In the genomic region with DNA sequence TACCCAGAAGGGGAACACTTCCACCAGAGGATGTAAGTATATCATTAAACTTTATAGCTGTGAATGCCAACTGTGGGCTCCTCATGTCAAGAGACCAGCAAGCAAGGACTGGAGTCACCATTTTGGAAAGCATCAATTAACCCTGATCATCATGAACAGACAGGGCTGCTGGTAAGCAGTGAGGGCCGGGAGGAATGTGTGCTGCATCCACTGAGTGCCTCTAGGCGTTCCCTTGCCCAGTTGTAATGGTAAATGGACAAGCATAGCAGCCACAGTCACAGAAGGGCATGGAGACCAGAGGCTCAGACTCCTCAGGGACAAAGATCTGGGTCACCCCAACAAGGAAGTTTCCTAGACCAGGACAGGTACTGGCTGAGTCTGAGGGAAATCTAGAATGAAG, we compare ENCODE assay signal across 22 cellular contexts. TPM values are rescaled to one million over a fixed set of nuclear protein-coding genes. Genes with fewer than 3 reads are reported as not detected.
DNase-seq lines count a peak whose midpoint lies in the region; ATAC-seq, FAIRE-seq and TF ChIP-seq lines count a peak whose summit lies in the region.
"Had no signal": no experiment of that assay in that cellular context is flagged by ENCODE, and none has a peak within 500 bp of the region (broad histone marks: within the 10 kb centered on the region; RNA-seq: fewer than 3 reads in every experiment).

No MANE protein-coding gene starts in this region.

- H3K27me3 ChIP-seq in GM23338 (ENCODE audit: insufficient read depth) (no peaks in the 10 kb centered on the region), HAP-1 (ENCODE audit: low read depth) (peaks cover 8% of the 10 kb centered on the region)

- no peak for TF ChIP-seq RAD21 in A549 (conservative IDR thresholded peaks at IDR 0.05 in 1 of 2, IDR thresholded peaks at IDR 0.05 in 1 of 2)

- peaks cover 4% of the 10 kb centered on the region; the same call in 1 of the 3 replicates for H3K4me1 Mint-ChIP-seq in GM23338
- H3K4me1 Mint-ChIP-seq: CD4-positive, alpha-beta memory T cell had no signal

- H3K9me3 ChIP-seq in A549 = no peaks in the 10 kb centered on the region
- no peaks in the 10 kb centered on the region for H3K9me3 ChIP-seq in HAP-1

- H3K4me3 ChIP-seq in A549 (no peak overlapping the region), GM23338 (no peak overlapping the region), coronary artery (no peak overlapping the region), HAP-1 (no peak overlapping the region)

- DNase-seq in A549 (ENCODE audit: low read depth in 1 of 2, low spot score in 1 of 2) (no peak), GM23338 (ENCODE audit: low spot score) (no peak), coronary artery (ENCODE audit: low spot score) (peak; percentile 45), activated T-cell treated with anti-CD3 and anti-CD28 coated beads for 4 hours (no peak), HAP-1 (ENCODE audit: low spot score in 2 of 2) (no peak)
- DNase-seq: 8988T; C1 segment of cervical spinal cord; Calu3; CD4-positive, alpha-beta memory T cell; COR-L47; DMS53; DMS79 treated with DMSO at 0.1 percent for 48 hours; GOT3; HCEC 1CT had no signal

- TF ChIP-seq CTCF in A549 (IDR thresholded peaks at IDR 0.05) = no peak
- no peak for TF ChIP-seq CTCF in GM23338 (conservative IDR thresholded peaks at IDR 0.05; ENCODE audit: low read depth in 2 of 2)
- TF ChIP-seq CTCF in coronary artery (IDR thresholded peaks at IDR 0.05) = no peak

- no peak for TF ChIP-seq EP300 in A549 (IDR thresholded peaks at IDR 0.05)

- H3K4me2 ChIP-seq in A549 = no peak overlapping the region
- H3K4me2 ChIP-seq in GM23338 = no peak overlapping the region

- H3K9me3 Mint-ChIP-seq in GM23338 = no peaks in the 10 kb centered on the region; the same call in 2 of the 3 replicates
- H3K9me3 Mint-ChIP-seq: CD4-positive, alpha-beta memory T cell had no signal

- H3K9me2 ChIP-seq in GM23338 (ENCODE audit: insufficient read depth) = 0 out of 2 replicates have a peak, but pooled peaks cover 8% of the 10 kb centered on the region

- H3F3A ChIP-seq in GM23338 (replicated peaks; ENCODE audit: low read depth) = no peaks in the 10 kb centered on the region

- no peaks in the 10 kb centered on the region for H4K20me1 ChIP-seq in GM23338 (replicated peaks; ENCODE audit: insufficient read depth)

- WGBS in A549 (ENCODE audit: missing lambda C conversion rate) = 4% methylated on average over 2 of the region's 2 CpGs

- CTCF ChIA-PET in A549 (lab: Yijun Ruan, JAX) = no interaction called here

- no peaks in the 10 kb centered on the region for H3K4me1 ChIP-seq in A549
- H3K4me1 ChIP-seq in GM23338 (ENCODE audit: insufficient read depth) = no peaks in the 10 kb centered on the region
- no peaks in the 10 kb centered on the region for H3K4me1 ChIP-seq in HAP-1

- H3K27ac ChIP-seq in A549 (no peak overlapping the region), GM23338 (ENCODE audit: low read depth) (no peak overlapping the region), coronary artery (no peak overlapping the region)

- POLR2A ChIA-PET in A549 (lab: Yijun Ruan, JAX) = no interaction called here

- H3K27ac Mint-ChIP-seq in GM23338 = no peak overlapping the region
- H3K27ac Mint-ChIP-seq: CD4-positive, alpha-beta memory T cell had no signal

- in situ Hi-C loops in HAP-1 (cut with MboI; ENCODE audit: low sequenced_read_pairs) = no loop called here

- TF ChIP-seq POLR2A in A549 (IDR thresholded peaks at IDR 0.05; ENCODE audit: low read length) = no peak

- H3K27me3 Mint-ChIP-seq in GM23338 (ENCODE audit: insufficient read depth, low read depth, poor library complexity) = no peaks in the 10 kb centered on the region

- no peak for FAIRE-seq in A549 (lab: Jason Lieb, UNC)
- FAIRE-seq: G401.6, GM12892, GM19239, H54 had no signal

- H2AFZ ChIP-seq in GM23338 = peak overlapping the region; percentile 53; the same call in 1 of the 2 replicates

- H3K4me3 Mint-ChIP-seq in GM23338 = no peak overlapping the region
- H3K4me3 Mint-ChIP-seq: CD4-positive, alpha-beta memory T cell had no signal

- H3K79me2 ChIP-seq in GM23338 (replicated peaks; ENCODE audit: insufficient read depth) = no peaks in the 10 kb centered on the region

- H3K36me3 Mint-ChIP-seq in GM23338 (ENCODE audit: low read depth) = no peaks in the 10 kb centered on the region
- H3K36me3 Mint-ChIP-seq: CD4-positive, alpha-beta memory T cell had no signal

- ATAC-seq in A549 (peak; percentile 45 to 49; a peak in 3 of 6 replicates), GM23338 (no peak), HG02840 (IDR thresholded peaks at IDR 0.05; ENCODE audit: low FRiP score, unreplicated experiment) (no peak)

- H3K36me3 ChIP-seq in GM23338 (ENCODE audit: insufficient read depth) = no peaks in the 10 kb centered on the region
- no peaks in the 10 kb centered on the region for H3K36me3 ChIP-seq in HAP-1 (replicated peaks)

TF ChIP-seq in A549, 52 proteins besides CTCF, POLR2A, EP300 and RAD21 (continues in another document):
- TF ChIP-seq RFX5 (IDR thresholded peaks at IDR 0.05) (no peak), CHD4 (IDR thresholded peaks at IDR 0.05; ENCODE audit: borderline replicate concordance) (no peak), ESRRA (IDR thresholded peaks at IDR 0.05; ENCODE audit: borderline replicate concordance, low read length) (no peak), RARB (CRISPR knock-in tag; IDR thresholded peaks at IDR 0.05) (no peak), FOSL2 (IDR thresholded peaks at IDR 0.05) (no peak), FOSL2 (CRISPR knock-in tag; IDR thresholded peaks at IDR 0.05) (no peak), HMGXB4 (CRISPR knock-in tag; IDR thresholded peaks at IDR 0.05; ENCODE audit: borderline replicate concordance) (no peak)

TF ChIP-seq in GM23338, 12 proteins besides CTCF, POLR2A, EP300 and RAD21 (continues in another document):
- TF ChIP-seq NANOG (IDR thresholded peaks at IDR 0.05; ENCODE audit: borderline replicate concordance) = no peak
- TF ChIP-seq ZNF114 (CRISPR knock-in tag; IDR thresholded peaks at IDR 0.05) = no peak
- TF ChIP-seq STAT1 (IDR thresholded peaks at IDR 0.05; ENCODE audit: unreplicated experiment) = no peak
- no peak for TF ChIP-seq JUNB (IDR thresholded peaks at IDR 0.05; ENCODE audit: unreplicated experiment)
- no peak for TF ChIP-seq ZNF331 (CRISPR knock-in tag; IDR thresholded peaks at IDR 0.05; ENCODE audit: low read depth)
- TF ChIP-seq ETS1 (IDR thresholded peaks at IDR 0.05) = no peak
- TF ChIP-seq, protein P1, sequence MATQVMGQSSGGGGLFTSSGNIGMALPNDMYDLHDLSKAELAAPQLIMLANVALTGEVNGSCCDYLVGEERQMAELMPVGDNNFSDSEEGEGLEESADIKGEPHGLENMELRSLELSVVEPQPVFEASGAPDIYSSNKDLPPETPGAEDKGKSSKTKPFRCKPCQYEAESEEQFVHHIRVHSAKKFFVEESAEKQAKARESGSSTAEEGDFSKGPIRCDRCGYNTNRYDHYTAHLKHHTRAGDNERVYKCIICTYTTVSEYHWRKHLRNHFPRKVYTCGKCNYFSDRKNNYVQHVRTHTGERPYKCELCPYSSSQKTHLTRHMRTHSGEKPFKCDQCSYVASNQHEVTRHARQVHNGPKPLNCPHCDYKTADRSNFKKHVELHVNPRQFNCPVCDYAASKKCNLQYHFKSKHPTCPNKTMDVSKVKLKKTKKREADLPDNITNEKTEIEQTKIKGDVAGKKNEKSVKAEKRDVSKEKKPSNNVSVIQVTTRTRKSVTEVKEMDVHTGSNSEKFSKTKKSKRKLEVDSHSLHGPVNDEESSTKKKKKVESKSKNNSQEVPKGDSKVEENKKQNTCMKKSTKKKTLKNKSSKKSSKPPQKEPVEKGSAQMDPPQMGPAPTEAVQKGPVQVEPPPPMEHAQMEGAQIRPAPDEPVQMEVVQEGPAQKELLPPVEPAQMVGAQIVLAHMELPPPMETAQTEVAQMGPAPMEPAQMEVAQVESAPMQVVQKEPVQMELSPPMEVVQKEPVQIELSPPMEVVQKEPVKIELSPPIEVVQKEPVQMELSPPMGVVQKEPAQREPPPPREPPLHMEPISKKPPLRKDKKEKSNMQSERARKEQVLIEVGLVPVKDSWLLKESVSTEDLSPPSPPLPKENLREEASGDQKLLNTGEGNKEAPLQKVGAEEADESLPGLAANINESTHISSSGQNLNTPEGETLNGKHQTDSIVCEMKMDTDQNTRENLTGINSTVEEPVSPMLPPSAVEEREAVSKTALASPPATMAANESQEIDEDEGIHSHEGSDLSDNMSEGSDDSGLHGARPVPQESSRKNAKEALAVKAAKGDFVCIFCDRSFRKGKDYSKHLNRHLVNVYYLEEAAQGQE (IDR thresholded peaks at IDR 0.05; ENCODE audit: unreplicated experiment) = no peak
- no peak for TF ChIP-seq POLR2AphosphoS5 (IDR thresholded peaks at IDR 0.05; ENCODE audit: low read depth)
- TF ChIP-seq EZH2phosphoT487 (IDR thresholded peaks at IDR 0.05; ENCODE audit: unreplicated experiment) = no peak
- TF ChIP-seq EZH2 (IDR thresholded peaks at IDR 0.05; ENCODE audit: low read depth, unreplicated experiment) = no peak

RNA-seq across cellular contexts. Expression of gene LINC00237, which starts 23.6 kb away (rescaled TPM):
- polyA plus RNA-seq in A549 (2011; rRNA removed) = not detected in 2 replicates
- not detected in 2 replicates for polyA plus RNA-seq in A549 (2012; cell fraction: cytosol; rRNA removed)
- not detected in 2 replicates for polyA plus RNA-seq in A549 (2012; cell fraction: nucleus; rRNA removed)
- not detected in 3 replicates for polyA plus RNA-seq in A549 (2017; fragmentation: RNase III; extraction: RNeasy Plus Mini Kit Qiagen cat#74134 plus additional on column Dnase treatment)
- polyA minus RNA-seq in A549 (2011; rRNA and poly(A)+ RNA removed) = not detected in 2 replicates
- total RNA-seq in GM23338 (2014; rRNA removed; shearing (Covaris generic)) = 0.31 TPM in 1 of 2 replicates, not detected in the other
- polyA plus RNA-seq in GM23338 (2016; fragmentation: Nextera tagmentation; extraction: Ambion mirVana) = 2.0 and 2.6 TPM in 2 replicates
- total RNA-seq: A673; Calu3; CD4-positive, alpha-beta memory T cell; Daoy had no signal
- polyA plus RNA-seq: BJ; CD4-positive, alpha-beta memory T cell had no signal

RNA-seq across cellular contexts. Expression of gene KIZ, which starts 43.3 kb away (rescaled TPM):
- 19.1 and 21.1 TPM in 2 replicates for polyA plus RNA-seq in A549 (2011; rRNA removed)
- polyA plus RNA-seq in A549 (2012; cell fraction: cytosol; rRNA removed) = 3.6 and 3.9 TPM in 2 replicates
- 8.2 and 13.9 TPM in 2 replicates for polyA plus RNA-seq in A549 (2012; cell fraction: nucleus; rRNA removed)
- polyA plus RNA-seq in A549 (2017; fragmentation: RNase III; extraction: RNeasy Plus Mini Kit Qiagen cat#74134 plus additional on column Dnase treatment) = 6.3 to 7.1 TPM (median 6.9 TPM) in 3 replicates
- 4.0 and 4.5 TPM in 2 replicates for polyA minus RNA-seq in A549 (2011; rRNA and poly(A)+ RNA removed)
- total RNA-seq in GM23338 (2014; rRNA removed; shearing (Covaris generic)) = 63.6 and 87.7 TPM in 2 replicates
- 52.5 and 58.3 TPM in 2 replicates for polyA plus RNA-seq in GM23338 (2016; fragmentation: Nextera tagmentation; extraction: Ambion mirVana)

Comparison
In these comparisons a context has a peak if more than half of its experiments do, and no peak if none do; other contexts are left out.
1. ATAC-seq: peak in A549 (2 of 2); none in GM23338 (single experiment) and HG02840 (single experiment).